ENCODE assay signal across 10 cellular contexts in the genomic region with DNA sequence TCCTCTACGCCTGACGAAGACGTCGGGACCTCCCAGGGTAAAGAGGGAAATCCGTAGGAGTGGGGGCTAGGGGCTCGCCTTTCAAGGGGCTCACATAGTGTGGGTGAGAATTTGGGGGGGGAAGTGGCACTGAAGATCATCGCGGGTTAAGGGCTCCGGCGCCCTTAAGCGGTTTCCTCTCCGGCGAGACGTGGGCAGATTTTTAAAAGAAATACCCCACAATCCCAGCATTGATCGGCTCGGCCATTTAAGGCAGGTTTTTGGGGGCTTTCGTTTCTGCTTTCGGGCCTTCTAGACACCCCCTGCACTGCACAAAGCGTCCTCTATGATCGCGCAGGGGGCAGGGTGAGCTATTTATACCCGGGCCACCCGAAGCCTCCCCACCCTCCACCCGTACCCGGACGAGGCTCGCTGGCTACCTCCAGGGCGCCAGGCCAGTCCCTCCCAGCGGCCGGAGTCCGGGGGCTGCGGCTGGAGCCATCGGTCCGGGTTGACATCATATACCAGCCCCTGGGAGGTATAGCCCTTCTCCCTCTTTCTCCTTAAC. TPM values are rescaled to one million over a fixed set of nuclear protein-coding genes. Genes with fewer than 3 reads are reported as not detected.
DNase-seq lines count a peak whose midpoint lies in the region.
"Had no signal": no experiment of that assay in that cellular context is flagged by ENCODE, and none has a peak within 500 bp of the region (broad histone marks: within the 10 kb centered on the region; RNA-seq: fewer than 3 reads in every experiment).

No MANE protein-coding gene starts in this region.

- DNase-seq in activated CD8-positive, alpha-beta memory T cell treated with anti-CD3 and anti-CD28 coated beads, Interleukin-2, amount 50 U/mL, for 48 hours = peak; percentile 59
- DNase-seq in activated CD8-positive, alpha-beta memory T cell treated with anti-CD3 and anti-CD28 coated beads, Interleukin-2, amount 50 U/mL, for 4 hours = no peak
- DNase-seq in activated T-helper 1 cell treated with anti-CD3 and anti-CD28 coated beads, Interleukin-12 subunit alpha, Interleukin-12 subunit beta, Interleukin-2, Interleukin-4 antibody, amounts not matched to agents 30 ng/mL and 10 ng/mL and 1 ng/mL, durations not matched to agents 14 hours and 24 hours and 36 hours (ENCODE audit: low spot score) = no peak
- DNase-seq in iPS-NIHi7 (ENCODE audit: extremely low spot score) (no peak), A172 (ENCODE audit: low spot score) (no peak), SW480 (ENCODE audit: low spot score) (no peak)
- DNase-seq: natural killer cell had no signal

- H3K36me3 ChIP-seq in stomach smooth muscle (ENCODE audit: control insufficient read depth in 2 of 2, insufficient read depth in 2 of 2, low read length in 2 of 2) = no peaks in the 10 kb centered on the region

- H3K4me1 Mint-ChIP-seq in activated T-helper 1 cell treated with anti-CD3 and anti-CD28 coated beads, Interleukin-12 subunit alpha, Interleukin-12 subunit beta, Interleukin-2, Interleukin-4 antibody, amounts not matched to agents 30 ng/mL and 10 ng/mL and 1 ng/mL, durations not matched to agents 14 hours and 24 hours and 36 hours (ENCODE audit: low read depth) = peaks cover 8% of the 10 kb centered on the region

- H3K4me1 ChIP-seq in stomach smooth muscle (ENCODE audit: control insufficient read depth, insufficient read depth, low read length) = peaks cover 37% of the 10 kb centered on the region

- no peak overlapping the region for H3K9ac ChIP-seq in stomach smooth muscle (ENCODE audit: low read length in 2 of 2)

- no peaks in the 10 kb centered on the region for H3K9me3 Mint-ChIP-seq in activated T-helper 1 cell treated with anti-CD3 and anti-CD28 coated beads, Interleukin-12 subunit alpha, Interleukin-12 subunit beta, Interleukin-2, Interleukin-4 antibody, amounts not matched to agents 30 ng/mL and 10 ng/mL and 1 ng/mL, durations not matched to agents 14 hours and 24 hours and 36 hours
- H3K9me3 Mint-ChIP-seq: natural killer cell had no signal

- H3K4me3 ChIP-seq in iPS-18c (ENCODE audit: insufficient read depth, low read depth, low read length) (0 out of 2 replicates have a peak overlapping the region, but pooled peaks have one; percentile 11), stomach smooth muscle (ENCODE audit: low read length in 2 of 2) (peak overlapping the region; percentile 57)

- peaks cover 69% of the 10 kb centered on the region for H3K27me3 Mint-ChIP-seq in activated T-helper 1 cell treated with anti-CD3 and anti-CD28 coated beads, Interleukin-12 subunit alpha, Interleukin-12 subunit beta, Interleukin-2, Interleukin-4 antibody, amounts not matched to agents 30 ng/mL and 10 ng/mL and 1 ng/mL, durations not matched to agents 14 hours and 24 hours and 36 hours (ENCODE audit: insufficient read depth)

- H3K27ac Mint-ChIP-seq in activated T-helper 1 cell treated with anti-CD3 and anti-CD28 coated beads, Interleukin-12 subunit alpha, Interleukin-12 subunit beta, Interleukin-2, Interleukin-4 antibody, amounts not matched to agents 30 ng/mL and 10 ng/mL and 1 ng/mL, durations not matched to agents 14 hours and 24 hours and 36 hours = peak overlapping the region; percentile 61
- H3K27ac Mint-ChIP-seq: CD14-positive monocyte, natural killer cell had no signal

- intact Hi-C loops in activated T-helper 1 cell treated with anti-CD3 and anti-CD28 coated beads, Interleukin-12 subunit alpha, Interleukin-12 subunit beta, Interleukin-2, Interleukin-4 antibody, amounts not matched to agents 30 ng/mL and 10 ng/mL and 1 ng/mL, durations not matched to agents 14 hours and 24 hours and 36 hours (cut with micrococcal nuclease) = loop anchor here (2.0 to 5.0 kb wide), 2 partner anchors 190 to 1070 kb away; partner anchors contain the start of gene FOXA2

- no peak overlapping the region for H3K4me3 Mint-ChIP-seq in activated T-helper 1 cell treated with anti-CD3 and anti-CD28 coated beads, Interleukin-12 subunit alpha, Interleukin-12 subunit beta, Interleukin-2, Interleukin-4 antibody, amounts not matched to agents 30 ng/mL and 10 ng/mL and 1 ng/mL, durations not matched to agents 14 hours and 24 hours and 36 hours
- H3K4me3 Mint-ChIP-seq: natural killer cell had no signal

- H3K9me3 ChIP-seq in iPS-18c (ENCODE audit: control insufficient read depth, insufficient read depth, low read length) = peaks cover 2% of the 10 kb centered on the region
- H3K9me3 ChIP-seq in stomach smooth muscle (ENCODE audit: control insufficient read depth in 2 of 2, low read length in 2 of 2) = no peaks in the 10 kb centered on the region

- H3K27ac ChIP-seq in stomach smooth muscle (ENCODE audit: low read length) = no peak overlapping the region

- peaks cover 53 to 85% of the 10 kb centered on the region in 2 donors for H3K27me3 ChIP-seq in stomach smooth muscle (ENCODE audit: control insufficient read depth in 1 of 2, insufficient read depth in 2 of 2, low read length in 2 of 2)

- H3K36me3 Mint-ChIP-seq in activated T-helper 1 cell treated with anti-CD3 and anti-CD28 coated beads, Interleukin-12 subunit alpha, Interleukin-12 subunit beta, Interleukin-2, Interleukin-4 antibody, amounts not matched to agents 30 ng/mL and 10 ng/mL and 1 ng/mL, durations not matched to agents 14 hours and 24 hours and 36 hours (ENCODE audit: low read depth) = peaks cover 6% of the 10 kb centered on the region
- H3K36me3 Mint-ChIP-seq: natural killer cell had no signal

RNA-seq across cellular contexts. Expression of gene NKX2-2, which starts 1.2 kb away (rescaled TPM):
- not detected in 2 replicates for total RNA-seq in activated T-helper 1 cell treated with anti-CD3 and anti-CD28 coated beads, Interleukin-12 subunit alpha, Interleukin-12 subunit beta, Interleukin-2, Interleukin-4 antibody, amounts not matched to agents 30 ng/mL and 10 ng/mL and 1 ng/mL, durations not matched to agents 14 hours and 24 hours and 36 hours
- total RNA-seq in A172 (2014; rRNA removed; shearing (Covaris generic)) = 4.4 TPM in 2 replicates
- total RNA-seq: natural killer cell had no signal
